In genomic region chr22:49235463-49236300, GRCh38 we compare ENCODE assay signal across 18 cellular contexts.
DNase-seq lines count a peak whose midpoint lies in the region; ATAC-seq and TF ChIP-seq lines count a peak whose summit lies in the region.
"Had no signal": no experiment of that assay in that cellular context is flagged by ENCODE, and none has a peak within 500 bp of the region (broad histone marks: within the 10 kb centered on the region; RNA-seq: fewer than 3 reads in every experiment).

No MANE protein-coding gene starts in this region.

- H3K27ac ChIP-seq in endodermal cell (ENCODE audit: low read depth, low read length) = no peak overlapping the region
- H3K27ac ChIP-seq: body of pancreas, HL-60 had no signal

- WGBS in endodermal cell (ENCODE audit: insufficient coverage in 1 of 2, insufficient read length in 1 of 2), 2 experiments = 73 to 100% methylated on average over 2 to 13 of the region's 13 CpGs

- H3K36me3 Mint-ChIP-seq in activated naive CD4-positive, alpha-beta T cell treated with anti-CD3 and anti-CD28 coated beads, Interleukin-2, amount 10 ng/mL, durations not matched to agents 7 days and 5 days = no peaks in the 10 kb centered on the region
- H3K36me3 Mint-ChIP-seq in activated naive CD4-positive, alpha-beta T cell treated with anti-CD3 and anti-CD28 coated beads, Interleukin-2, amount 50 U/mL, for 72 hours = no peaks in the 10 kb centered on the region
- no peaks in the 10 kb centered on the region for H3K36me3 Mint-ChIP-seq in endodermal cell (ENCODE audit: low read depth)
- no peaks in the 10 kb centered on the region for H3K36me3 Mint-ChIP-seq in type B pancreatic cell
- H3K36me3 Mint-ChIP-seq: CD8-positive, alpha-beta T cell; memory B cell had no signal

- no peak overlapping the region for H3K4me3 ChIP-seq in endodermal cell (ENCODE audit: low read length)
- H3K4me3 ChIP-seq: body of pancreas had no signal

- H3K27me3 Mint-ChIP-seq in activated naive CD4-positive, alpha-beta T cell treated with anti-CD3 and anti-CD28 coated beads, Interleukin-2, amount 10 ng/mL, durations not matched to agents 7 days and 5 days = no peaks in the 10 kb centered on the region
- H3K27me3 Mint-ChIP-seq in endodermal cell (ENCODE audit: insufficient read depth) (no peaks in the 10 kb centered on the region), type B pancreatic cell (peaks cover 12% of the 10 kb centered on the region)
- H3K27me3 Mint-ChIP-seq: activated CD8-positive, alpha-beta T cell treated with anti-CD3 and anti-CD28 coated beads for 36 hours had no signal

- H3K4me3 Mint-ChIP-seq in activated naive CD4-positive, alpha-beta T cell treated with anti-CD3 and anti-CD28 coated beads, Interleukin-2, amount 10 ng/mL, durations not matched to agents 7 days and 5 days = no peak overlapping the region
- H3K4me3 Mint-ChIP-seq in endodermal cell = no peak overlapping the region
- no peak overlapping the region for H3K4me3 Mint-ChIP-seq in type B pancreatic cell
- H3K4me3 Mint-ChIP-seq: activated CD8-positive, alpha-beta T cell treated with anti-CD3 and anti-CD28 coated beads for 36 hours; CD8-positive, alpha-beta T cell; memory B cell had no signal

- H3K9ac ChIP-seq in endodermal cell (ENCODE audit: extremely low read depth, low read length, poor library complexity, severe bottlenecking) = no peak overlapping the region

- H3K4me1 Mint-ChIP-seq in activated naive CD4-positive, alpha-beta T cell treated with anti-CD3 and anti-CD28 coated beads, Interleukin-2, amount 10 ng/mL, durations not matched to agents 7 days and 5 days = no peaks in the 10 kb centered on the region
- H3K4me1 Mint-ChIP-seq in endodermal cell (peaks cover 11% of the 10 kb centered on the region), type B pancreatic cell (ENCODE audit: unreplicated experiment) (no peaks in the 10 kb centered on the region)
- H3K4me1 Mint-ChIP-seq: memory B cell had no signal

- H3K27me3 ChIP-seq in endodermal cell (ENCODE audit: control insufficient read depth, insufficient read depth, low read length, poor library complexity, severe bottlenecking) = no peaks in the 10 kb centered on the region
- H3K27me3 ChIP-seq: body of pancreas had no signal

- no peak overlapping the region for H3K27ac Mint-ChIP-seq in activated naive CD4-positive, alpha-beta T cell treated with anti-CD3 and anti-CD28 coated beads, Interleukin-2, amount 10 ng/mL, durations not matched to agents 7 days and 5 days
- H3K27ac Mint-ChIP-seq in activated naive CD4-positive, alpha-beta T cell treated with anti-CD3 and anti-CD28 coated beads, Interleukin-2, amount 50 U/mL, for 72 hours = no peak overlapping the region
- H3K27ac Mint-ChIP-seq in endodermal cell (peak overlapping the region; percentile 52), type B pancreatic cell (no peak overlapping the region)
- H3K27ac Mint-ChIP-seq: activated CD8-positive, alpha-beta T cell treated with anti-CD3 and anti-CD28 coated beads for 36 hours; CD8-positive, alpha-beta T cell; memory B cell had no signal

- H3K9me3 ChIP-seq in endodermal cell (ENCODE audit: control insufficient read depth, low read length) = no peaks in the 10 kb centered on the region
- H3K9me3 ChIP-seq: body of pancreas had no signal

- no peak for ATAC-seq in activated naive CD4-positive, alpha-beta T cell treated with anti-CD3 and anti-CD28 coated beads, Interleukin-2, amount 50 U/mL, for 72 hours
- ATAC-seq: activated CD8-positive, alpha-beta T cell treated with anti-CD3 and anti-CD28 coated beads for 36 hours; body of pancreas; CD8-positive, alpha-beta T cell had no signal

- TF ChIP-seq CTCF in endodermal cell (conservative IDR thresholded peaks at IDR 0.05) (no peak), type B pancreatic cell (conservative IDR thresholded peaks at IDR 0.05) (no peak)

- H3K9me3 Mint-ChIP-seq in activated naive CD4-positive, alpha-beta T cell treated with anti-CD3 and anti-CD28 coated beads, Interleukin-2, amount 10 ng/mL, durations not matched to agents 7 days and 5 days = no peaks in the 10 kb centered on the region
- H3K9me3 Mint-ChIP-seq in activated naive CD4-positive, alpha-beta T cell treated with anti-CD3 and anti-CD28 coated beads, Interleukin-2, amount 50 U/mL, for 72 hours = no peaks in the 10 kb centered on the region
- H3K9me3 Mint-ChIP-seq in endodermal cell (no peaks in the 10 kb centered on the region), type B pancreatic cell (no peaks in the 10 kb centered on the region)
- H3K9me3 Mint-ChIP-seq: activated CD8-positive, alpha-beta T cell treated with anti-CD3 and anti-CD28 coated beads for 36 hours; CD8-positive, alpha-beta T cell; memory B cell had no signal

- peak; percentile 13 for DNase-seq in activated naive CD4-positive, alpha-beta T cell treated with anti-CD3 and anti-CD28 coated beads, Interleukin-2, amount 10 ng/mL, durations not matched to agents 7 days and 5 days
- DNase-seq in activated naive CD4-positive, alpha-beta T cell treated with anti-CD3 and anti-CD28 coated beads, Interleukin-2, amount 50 U/mL, for 72 hours (ENCODE audit: low spot score in 2 of 2) = no peak
- peak; percentile 77 for DNase-seq in NCI-H2171 (lab: John Stamatoyannopoulos, UW)
- DNase-seq in endodermal cell = peak; percentile 71
- DNase-seq in type B pancreatic cell (ENCODE audit: extremely low spot score, unreplicated experiment) = peak; percentile 56
- DNase-seq in SKM-1 (lab: John Stamatoyannopoulos, UW; ENCODE audit: unreplicated experiment) = no peak
- no peak for DNase-seq in T-helper 1 cell
- DNase-seq in T-helper 2 cell = no peak
- DNase-seq: ACHN; activated CD8-positive, alpha-beta T cell treated with anti-CD3 and anti-CD28 coated beads for 36 hours; activated gamma-delta T cell treated with Interleukin-2 at 50 U/mL for 16 hours; effector CD4-positive, alpha-beta T cell; foreskin fibroblast; NCI-H526 treated with DMSO at 0.1 percent for 48 hours had no signal

- H3K36me3 ChIP-seq in endodermal cell (ENCODE audit: control insufficient read depth, insufficient read depth, low read length) = no peaks in the 10 kb centered on the region

- CTCF ChIA-PET in activated naive CD4-positive, alpha-beta T cell treated with anti-CD3 and anti-CD28 coated beads, Interleukin-2, amount 10 ng/mL, durations not matched to agents 7 days and 5 days (lab: Charles Lee) = no interaction called here

- H3K4me1 ChIP-seq in endodermal cell (ENCODE audit: control insufficient read depth, insufficient read depth, low read length) = peaks cover 12% of the 10 kb centered on the region
- H3K4me1 ChIP-seq: body of pancreas had no signal

Comparison
In these comparisons a context has a peak if more than half of its experiments do, and no peak if none do; other contexts are left out.
1. DNase-seq: peak in activated naive CD4-positive, alpha-beta T cell treated with anti-CD3 and anti-CD28 coated beads, Interleukin-2, amount 10 ng/mL, durations not matched to agents 7 days and 5 days (single experiment), NCI-H2171 (single experiment), endodermal cell (single experiment) and type B pancreatic cell (single experiment); none in activated naive CD4-positive, alpha-beta T cell treated with anti-CD3 and anti-CD28 coated beads, Interleukin-2, amount 50 U/mL, for 72 hours (0 of 2), SKM-1 (single experiment), T-helper 1 cell (0 of 5) and T-helper 2 cell (0 of 5).